Comparison of ENCODE assay signal across 19 cellular contexts in the genomic region with DNA sequence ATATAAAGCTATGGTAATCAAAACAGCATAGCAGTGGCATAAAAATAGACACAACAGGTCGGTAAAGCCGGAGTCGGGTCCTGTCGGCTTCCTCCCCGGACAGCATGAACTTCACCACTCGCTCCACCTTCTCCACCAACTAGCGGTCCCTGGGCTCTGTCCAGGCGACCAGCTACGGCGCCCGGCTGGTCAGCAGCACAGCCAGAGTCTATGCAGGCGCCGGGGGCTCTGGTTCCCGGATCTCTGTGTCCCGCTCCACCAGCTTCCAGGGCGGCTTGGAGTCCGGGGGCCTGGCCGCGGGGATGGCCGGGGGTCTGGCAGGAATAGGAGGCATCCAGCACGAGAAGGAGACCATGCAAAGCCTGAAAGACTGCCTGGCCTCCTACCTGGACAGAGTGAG.
"Had no signal": no experiment of that assay in that cellular context is flagged by ENCODE, and none has a peak within 500 bp of the region (broad histone marks: within the 10 kb centered on the region; RNA-seq: fewer than 3 reads in every experiment).

No MANE protein-coding gene starts in this region.

- H3K4me1 ChIP-seq: colonic mucosa, esophagus muscularis mucosa, foreskin keratinocyte, gastroesophageal sphincter, heart left ventricle, left lung had no signal

- H3K27ac ChIP-seq: colonic mucosa, esophagus muscularis mucosa, foreskin keratinocyte, gastroesophageal sphincter, heart left ventricle, hepatocyte, left lung had no signal

- H3K9me3 ChIP-seq: colonic mucosa, esophagus muscularis mucosa, gastroesophageal sphincter had no signal

- ATAC-seq: foreskin keratinocyte; gastroesophageal sphincter; heart left ventricle; left cardiac atrium; left lung; left ventricle myocardium superior; naive thymus-derived CD4-positive, alpha-beta T cell had no signal

- H3K4me3 ChIP-seq: colonic mucosa, esophagus muscularis mucosa, gastroesophageal sphincter, heart left ventricle, hepatocyte, left lung, lung had no signal

- H3K27me3 ChIP-seq: colonic mucosa, esophagus muscularis mucosa, gastroesophageal sphincter, heart left ventricle, hepatocyte, left lung had no signal

- DNase-seq: colonic mucosa; cortex of kidney; effector CD8-positive, alpha-beta T cell; foreskin keratinocyte; hypothalamus; immature natural killer cell; islet precursor cell; left cardiac atrium; left ventricle myocardium superior; mammary epithelial cell; mesendoderm; midbrain; naive thymus-derived CD4-positive, alpha-beta T cell had no signal

- H3K36me3 ChIP-seq: colonic mucosa, esophagus muscularis mucosa, gastroesophageal sphincter, heart left ventricle, left lung had no signal
